In genomic region chr16:60217787-60218186, GRCh38 we compare ENCODE assay signal across 23 cellular contexts.
"Had no signal": no experiment of that assay in that cellular context is flagged by ENCODE, and none has a peak within 500 bp of the region (broad histone marks: within the 10 kb centered on the region; RNA-seq: fewer than 3 reads in every experiment).

No MANE protein-coding gene starts in this region.

- H3K9me3 ChIP-seq: ovary, psoas muscle, testis had no signal

- H3K4me3 Mint-ChIP-seq: effector memory CD8-positive, alpha-beta T cell; memory B cell; naive thymus-derived CD4-positive, alpha-beta T cell; nephron; stimulated activated memory B cell treated with anti-CD40 and anti-IgM and Interleukin-4, amounts not matched to agents 10 μg/mL and 1 μg/mL and 100 μg/mL, for 72 hours had no signal

- H3K4me1 Mint-ChIP-seq: memory B cell; naive thymus-derived CD4-positive, alpha-beta T cell; nephron; stimulated activated memory B cell treated with anti-CD40 and anti-IgM and Interleukin-4, amounts not matched to agents 10 μg/mL and 1 μg/mL and 100 μg/mL, for 72 hours had no signal

- H3K27ac Mint-ChIP-seq: effector memory CD8-positive, alpha-beta T cell; memory B cell; nephron; stimulated activated memory B cell treated with anti-CD40 and anti-IgM and Interleukin-4, amounts not matched to agents 10 μg/mL and 1 μg/mL and 100 μg/mL, for 72 hours had no signal

- H3K27ac ChIP-seq: coronary artery, ovary, psoas muscle, sigmoid colon, testis, tibial nerve, upper lobe of left lung had no signal

- H3K27me3 ChIP-seq: ovary, sigmoid colon, testis, tibial nerve, upper lobe of left lung had no signal

- H3K36me3 ChIP-seq: ovary, sigmoid colon, tibial nerve, upper lobe of left lung had no signal

- ATAC-seq: effector memory CD8-positive, alpha-beta T cell; left lobe of liver; naive thymus-derived CD4-positive, alpha-beta T cell; psoas muscle; right cardiac atrium; stimulated activated memory B cell treated with anti-CD40 and anti-IgM and Interleukin-4, amounts not matched to agents 10 μg/mL and 1 μg/mL and 100 μg/mL, for 72 hours; stimulated activated naive CD8-positive, alpha-beta T cell treated with anti-CD3 and anti-CD28 coated beads, Interleukin-15, Interleukin-2, amounts not matched to agents 100 U/mL and 50 U/mL, for 24 hours had no signal

- H3K4me3 ChIP-seq: coronary artery, lung, ovary, psoas muscle, sigmoid colon, testis, tibial nerve, upper lobe of left lung had no signal

- H3K4me1 ChIP-seq: psoas muscle, sigmoid colon, testis, tibial nerve, upper lobe of left lung had no signal

- H3K9me3 Mint-ChIP-seq: nephron had no signal

- H3K36me3 Mint-ChIP-seq: memory B cell; naive thymus-derived CD4-positive, alpha-beta T cell; stimulated activated memory B cell treated with anti-CD40 and anti-IgM and Interleukin-4, amounts not matched to agents 10 μg/mL and 1 μg/mL and 100 μg/mL, for 72 hours had no signal

- H3K27me3 Mint-ChIP-seq: effector memory CD8-positive, alpha-beta T cell; memory B cell; naive thymus-derived CD4-positive, alpha-beta T cell; stimulated activated memory B cell treated with anti-CD40 and anti-IgM and Interleukin-4, amounts not matched to agents 10 μg/mL and 1 μg/mL and 100 μg/mL, for 72 hours had no signal

- DNase-seq: dermis blood vessel endothelial cell; effector memory CD8-positive, alpha-beta T cell; kidney; midbrain; naive thymus-derived CD4-positive, alpha-beta T cell; occipital lobe; ovary; posterior cingulate gyrus; psoas muscle; right cardiac atrium; sigmoid colon; stimulated activated CD4-positive, alpha-beta T cell treated with anti-CD3 and anti-CD28 coated beads, Interleukin-4, amount 100 ng/mL, for 4 hours; stimulated activated naive CD8-positive, alpha-beta T cell treated with anti-CD3 and anti-CD28 coated beads, Interleukin-15, Interleukin-2, amounts not matched to agents 100 U/mL and 50 U/mL, for 24 hours; substantia nigra; testis; upper lobe of left lung had no signal
